In genomic region chr1:43392702-43393101, GRCh38 we compare ENCODE assay signal across 2 cellular contexts.
TF ChIP-seq lines count a peak whose summit lies in the region.

No MANE protein-coding gene starts in this region.

TF ChIP-seq in HEK293, 187 proteins besides CTCF, POLR2A, EP300 and RAD21:
- no peak for TF ChIP-seq GLI4 (tag by site-specific recombination; IDR thresholded peaks at IDR 0.05)
- TF ChIP-seq MZF1 (tag by site-specific recombination; IDR thresholded peaks at IDR 0.05; ENCODE audit: borderline replicate concordance) = no peak
- TF ChIP-seq ZNF24 (tag by site-specific recombination; IDR thresholded peaks at IDR 0.05) = 0 out of 2 replicates have a peak, but pooled peaks have one; percentile 37
- TF ChIP-seq PRDM6 (tag by site-specific recombination; IDR thresholded peaks at IDR 0.05) = peak; percentile 38; the same call in 1 of the 2 replicates
- TF ChIP-seq OSR2 (tag by site-specific recombination; IDR thresholded peaks at IDR 0.05) = peak; percentile 69; the same call in 1 of the 2 replicates
- peak; percentile 40; the same call in 1 of the 2 replicates for TF ChIP-seq OVOL3 (tag by site-specific recombination; IDR thresholded peaks at IDR 0.05)
- 0 out of 2 replicates have a peak, but pooled peaks have one; percentile 35 for TF ChIP-seq GFI1B (tag by site-specific recombination; IDR thresholded peaks at IDR 0.05)
- TF ChIP-seq ZNF580 (tag by site-specific recombination; IDR thresholded peaks at IDR 0.05) = 0 out of 2 replicates have a peak, but pooled peaks have one; percentile 35
- peak; percentile 48; the same call in 1 of the 2 replicates for TF ChIP-seq ZNF843 (tag by site-specific recombination; IDR thresholded peaks at IDR 0.05)
- TF ChIP-seq IKZF3 (tag by site-specific recombination; IDR thresholded peaks at IDR 0.05) = peak; percentile 18; the same call in 1 of the 2 replicates
- peak; percentile 35; the same call in 1 of the 2 replicates for TF ChIP-seq WT1 (tag by site-specific recombination; IDR thresholded peaks at IDR 0.05)
- no peak for TF ChIP-seq ZNF169 (tag by site-specific recombination; IDR thresholded peaks at IDR 0.05)
- TF ChIP-seq SP2 (tag by site-specific recombination; IDR thresholded peaks at IDR 0.05) = no peak
- peak; percentile 67 for TF ChIP-seq PRDM4 (tag by site-specific recombination; IDR thresholded peaks at IDR 0.05)
- peak; percentile 36; the same call in 1 of the 2 replicates for TF ChIP-seq KLF1 (tag by site-specific recombination; IDR thresholded peaks at IDR 0.05)
- no peak for TF ChIP-seq SALL2 (tag by site-specific recombination; IDR thresholded peaks at IDR 0.05; ENCODE audit: borderline replicate concordance)
- TF ChIP-seq ZBTB44 (tag by site-specific recombination; IDR thresholded peaks at IDR 0.05) = 0 out of 2 replicates have a peak, but pooled peaks have one; percentile 45

TF ChIP-seq in WTC11, 78 proteins besides CTCF, POLR2A, EP300 and RAD21 (continued from another document):
- TF ChIP-seq PREB (CRISPR knock-in tag; IDR thresholded peaks at IDR 0.05; ENCODE audit: borderline replicate concordance) (no peak), ATF3 (CRISPR knock-in tag; conservative IDR thresholded peaks at IDR 0.05) (no peak), ERG (CRISPR knock-in tag; IDR thresholded peaks at IDR 0.05) (no peak), PRDM15 (CRISPR knock-in tag; IDR thresholded peaks at IDR 0.05) (no peak)
